Comparison of ENCODE assay signal across 1 cellular context in genomic region chr18:25672490-25672889, GRCh38.
TF ChIP-seq lines count a peak whose summit lies in the region.

No MANE protein-coding gene starts in this region.

TF ChIP-seq in H1, 55 proteins besides CTCF, POLR2A, EP300 and RAD21:
- 0 out of 2 replicates have a peak, but pooled peaks have one; percentile 16 for TF ChIP-seq MAX (IDR thresholded peaks at IDR 0.05)
- no peak for TF ChIP-seq ASH2L (IDR thresholded peaks at IDR 0.05; ENCODE audit: low read length)
- TF ChIP-seq CHD2 (IDR thresholded peaks at IDR 0.05; ENCODE audit: low read length): no peak
- no peak for TF ChIP-seq GABPA (IDR thresholded peaks at IDR 0.05; ENCODE audit: borderline replicate concordance, insufficient read depth, low read length)
- TF ChIP-seq KDM5A (IDR thresholded peaks at IDR 0.05; ENCODE audit: low read length): no peak
- TF ChIP-seq SP1 (IDR thresholded peaks at IDR 0.05; ENCODE audit: low read depth, low read length): no peak
- TF ChIP-seq EGR1 (IDR thresholded peaks at IDR 0.05; ENCODE audit: borderline replicate concordance, low read depth, low read length): no peak
- no peak for TF ChIP-seq TCF12 (IDR thresholded peaks at IDR 0.05; ENCODE audit: low read depth, low read length)
- TF ChIP-seq TEAD4 (IDR thresholded peaks at IDR 0.05; ENCODE audit: low read depth, low read length): 0 out of 2 replicates have a peak, but pooled peaks have one; percentile 18
- no peak for TF ChIP-seq SIN3A (conservative IDR thresholded peaks at IDR 0.05 in 1 of 2, IDR thresholded peaks at IDR 0.05 in 1 of 2; ENCODE audit: low read depth in 1 of 2, low read length in 2 of 2)
- TF ChIP-seq BRCA1 (IDR thresholded peaks at IDR 0.05; ENCODE audit: low read depth, low read length): no peak
- TF ChIP-seq NANOG (IDR thresholded peaks at IDR 0.05; ENCODE audit: insufficient read depth, low read depth, low read length, poor library complexity, severe bottlenecking): no peak
